ENCODE assay signal across 15 cellular contexts in the genomic region with DNA sequence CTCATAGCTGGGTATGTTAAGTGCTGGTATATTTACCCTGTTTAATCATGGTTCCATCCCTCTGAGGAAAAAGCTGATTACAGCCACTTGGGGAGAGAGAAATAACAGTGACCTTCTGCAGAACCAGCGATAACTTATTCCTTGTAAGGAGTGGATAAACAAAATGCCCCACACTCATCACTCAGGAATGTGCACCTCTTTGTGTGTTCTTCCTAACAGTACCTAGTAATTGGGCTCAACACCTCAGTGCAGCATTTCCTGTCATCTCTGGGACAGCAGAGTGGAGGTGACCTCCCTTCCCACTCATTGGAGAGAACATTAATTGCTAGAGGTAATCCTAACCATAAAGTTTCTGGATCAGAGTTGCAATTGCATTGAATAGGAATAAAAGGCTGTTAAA.
DNase-seq lines count a peak whose midpoint lies in the region; ATAC-seq and TF ChIP-seq lines count a peak whose summit lies in the region.
"Had no signal": no experiment of that assay in that cellular context is flagged by ENCODE, and none has a peak within 500 bp of the region (broad histone marks: within the 10 kb centered on the region; RNA-seq: fewer than 3 reads in every experiment).

No MANE protein-coding gene starts in this region.

- peak; percentile 14 for DNase-seq in Caki2 (ENCODE audit: low read depth)
- DNase-seq in choroid plexus epithelial cell (ENCODE audit: low read depth): peak; percentile 66
- no peak for DNase-seq in left lung
- no peak for DNase-seq in NK-92 (lab: John Stamatoyannopoulos, UW; ENCODE audit: unreplicated experiment)
- no peak for DNase-seq in activated effector memory CD4-positive, alpha-beta T cell treated with Interleukin-2 at 50 U/mL for 16 hours
- DNase-seq in hepatic stellate cell (ENCODE audit: low spot score): no peak
- DNase-seq: activated CD4-positive, alpha-beta T cell treated with anti-CD3 and anti-CD28 coated beads for 4 hours; activated effector memory CD4-positive, alpha-beta T cell treated with anti-CD3 and anti-CD28 coated beads, Interleukin-2, amount 50 U/mL, for 16 hours; MV-4-11; thyroid gland had no signal

- no peak for TF ChIP-seq EP300 in Ishikawa (IDR thresholded peaks at IDR 0.05; ENCODE audit: borderline replicate concordance)

- in situ Hi-C loops in Caki2 (cut with HindIII; ENCODE audit: low pct_unique_long_range_greater_than_20kb, low sequenced_read_pairs): no loop called here

- H3K27ac ChIP-seq in left lung: peak overlapping the region in 1 of 2 donors; percentile 16
- H3K27ac ChIP-seq: SK-N-MC, thyroid gland had no signal

- no peaks in the 10 kb centered on the region for H3K9me3 Mint-ChIP-seq in activated T-helper 17 cell treated with anti-CD3 and anti-CD28 coated beads, Interleukin-2, amount 50 U/mL, for 72 hours

- peaks cover 0 to 7% of the 10 kb centered on the region in 2 donors for H3K4me1 ChIP-seq in left lung

- no peak for TF ChIP-seq RAD21 in Ishikawa (IDR thresholded peaks at IDR 0.05; ENCODE audit: low read depth)

- H3K4me3 ChIP-seq in choroid plexus epithelial cell (ENCODE audit: low read depth, low read length) (no peak overlapping the region), left lung (no peak overlapping the region)
- H3K4me3 ChIP-seq: HAP-1, SK-N-MC, thyroid gland had no signal

- TF ChIP-seq CTCF in choroid plexus epithelial cell (conservative IDR thresholded peaks at IDR 0.05; ENCODE audit: low read depth, low read length) (no peak), left lung (IDR thresholded peaks at IDR 0.05) (no peak)

- H3K27me3 ChIP-seq in left lung: no peaks in the 10 kb centered on the region
- H3K27me3 ChIP-seq: thyroid gland had no signal

- peak; percentile 83 for ATAC-seq in left lung
- no peak for ATAC-seq in activated T-helper 17 cell treated with anti-CD3 and anti-CD28 coated beads, Interleukin-2, amount 50 U/mL, for 72 hours (replicated peaks)

- H3K36me3 ChIP-seq in left lung: no peaks in the 10 kb centered on the region
- H3K36me3 ChIP-seq: HAP-1, thyroid gland had no signal

- no peaks in the 10 kb centered on the region for H3K9me3 ChIP-seq in left lung
- H3K9me3 ChIP-seq: HAP-1, thyroid gland had no signal

- peaks cover 5% of the 10 kb centered on the region for H3K27me3 Mint-ChIP-seq in activated T-helper 17 cell treated with anti-CD3 and anti-CD28 coated beads, Interleukin-2, amount 50 U/mL, for 72 hours

- no peak overlapping the region for H3K27ac Mint-ChIP-seq in activated T-helper 17 cell treated with anti-CD3 and anti-CD28 coated beads, Interleukin-2, amount 50 U/mL, for 72 hours
- H3K27ac Mint-ChIP-seq: B cell had no signal

- intact Hi-C loops in left lung (cut with DNase I): no loop called here

- H3K4me1 Mint-ChIP-seq in activated T-helper 17 cell treated with anti-CD3 and anti-CD28 coated beads, Interleukin-2, amount 50 U/mL, for 72 hours: no peaks in the 10 kb centered on the region
- H3K4me1 Mint-ChIP-seq: B cell had no signal

- no peak overlapping the region for H3K4me3 Mint-ChIP-seq in activated T-helper 17 cell treated with anti-CD3 and anti-CD28 coated beads, Interleukin-2, amount 50 U/mL, for 72 hours
- H3K4me3 Mint-ChIP-seq: B cell had no signal

- H3K36me3 Mint-ChIP-seq in activated T-helper 17 cell treated with anti-CD3 and anti-CD28 coated beads, Interleukin-2, amount 50 U/mL, for 72 hours (ENCODE audit: low read depth): no peaks in the 10 kb centered on the region

TF ChIP-seq in Ishikawa, 13 proteins besides CTCF, POLR2A, EP300 and RAD21:
- TF ChIP-seq CEBPB (IDR thresholded peaks at IDR 0.05): no peak
- TF ChIP-seq, protein P1, sequence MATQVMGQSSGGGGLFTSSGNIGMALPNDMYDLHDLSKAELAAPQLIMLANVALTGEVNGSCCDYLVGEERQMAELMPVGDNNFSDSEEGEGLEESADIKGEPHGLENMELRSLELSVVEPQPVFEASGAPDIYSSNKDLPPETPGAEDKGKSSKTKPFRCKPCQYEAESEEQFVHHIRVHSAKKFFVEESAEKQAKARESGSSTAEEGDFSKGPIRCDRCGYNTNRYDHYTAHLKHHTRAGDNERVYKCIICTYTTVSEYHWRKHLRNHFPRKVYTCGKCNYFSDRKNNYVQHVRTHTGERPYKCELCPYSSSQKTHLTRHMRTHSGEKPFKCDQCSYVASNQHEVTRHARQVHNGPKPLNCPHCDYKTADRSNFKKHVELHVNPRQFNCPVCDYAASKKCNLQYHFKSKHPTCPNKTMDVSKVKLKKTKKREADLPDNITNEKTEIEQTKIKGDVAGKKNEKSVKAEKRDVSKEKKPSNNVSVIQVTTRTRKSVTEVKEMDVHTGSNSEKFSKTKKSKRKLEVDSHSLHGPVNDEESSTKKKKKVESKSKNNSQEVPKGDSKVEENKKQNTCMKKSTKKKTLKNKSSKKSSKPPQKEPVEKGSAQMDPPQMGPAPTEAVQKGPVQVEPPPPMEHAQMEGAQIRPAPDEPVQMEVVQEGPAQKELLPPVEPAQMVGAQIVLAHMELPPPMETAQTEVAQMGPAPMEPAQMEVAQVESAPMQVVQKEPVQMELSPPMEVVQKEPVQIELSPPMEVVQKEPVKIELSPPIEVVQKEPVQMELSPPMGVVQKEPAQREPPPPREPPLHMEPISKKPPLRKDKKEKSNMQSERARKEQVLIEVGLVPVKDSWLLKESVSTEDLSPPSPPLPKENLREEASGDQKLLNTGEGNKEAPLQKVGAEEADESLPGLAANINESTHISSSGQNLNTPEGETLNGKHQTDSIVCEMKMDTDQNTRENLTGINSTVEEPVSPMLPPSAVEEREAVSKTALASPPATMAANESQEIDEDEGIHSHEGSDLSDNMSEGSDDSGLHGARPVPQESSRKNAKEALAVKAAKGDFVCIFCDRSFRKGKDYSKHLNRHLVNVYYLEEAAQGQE (IDR thresholded peaks at IDR 0.05; ENCODE audit: low read depth): no peak
- TF ChIP-seq EGR1 (IDR thresholded peaks at IDR 0.05): no peak
- TF ChIP-seq TEAD4 (IDR thresholded peaks at IDR 0.05): peak; percentile 80
- TF ChIP-seq TCF12 (IDR thresholded peaks at IDR 0.05; ENCODE audit: low read depth): no peak
- TF ChIP-seq, protein P2, sequence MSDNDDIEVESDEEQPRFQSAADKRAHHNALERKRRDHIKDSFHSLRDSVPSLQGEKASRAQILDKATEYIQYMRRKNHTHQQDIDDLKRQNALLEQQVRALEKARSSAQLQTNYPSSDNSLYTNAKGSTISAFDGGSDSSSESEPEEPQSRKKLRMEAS (IDR thresholded peaks at IDR 0.05): no peak
- TF ChIP-seq NFIC (IDR thresholded peaks at IDR 0.05): no peak
- TF ChIP-seq, protein P3, sequence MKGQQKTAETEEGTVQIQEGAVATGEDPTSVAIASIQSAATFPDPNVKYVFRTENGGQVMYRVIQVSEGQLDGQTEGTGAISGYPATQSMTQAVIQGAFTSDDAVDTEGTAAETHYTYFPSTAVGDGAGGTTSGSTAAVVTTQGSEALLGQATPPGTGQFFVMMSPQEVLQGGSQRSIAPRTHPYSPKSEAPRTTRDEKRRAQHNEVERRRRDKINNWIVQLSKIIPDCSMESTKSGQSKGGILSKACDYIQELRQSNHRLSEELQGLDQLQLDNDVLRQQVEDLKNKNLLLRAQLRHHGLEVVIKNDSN (IDR thresholded peaks at IDR 0.05): no peak
- TF ChIP-seq ZBTB7A (IDR thresholded peaks at IDR 0.05; ENCODE audit: low read depth): no peak

Comparison
In these comparisons a context has a peak if more than half of its experiments do, and no peak if none do; other contexts are left out.
1. DNase-seq: peak in Caki2 (single experiment) and choroid plexus epithelial cell (single experiment); none in left lung (0 of 2), NK-92 (single experiment), activated effector memory CD4-positive, alpha-beta T cell treated with Interleukin-2 at 50 U/mL for 16 hours (single experiment) and hepatic stellate cell (single experiment).